In genomic region chr20:45934587-45935415, GRCh38 we compare ENCODE assay signal across 1 cellular context.
TF ChIP-seq lines count a peak whose summit lies in the region.

PCIF1 (plus strand) TSS chr20:45934683; CDS start chr20:45939000, 4,317 bp downstream.

TF ChIP-seq in HepG2, 621 proteins besides CTCF, POLR2A, EP300 and RAD21 (continued from another document and continues in another):
- TF ChIP-seq ZGPAT (CRISPR knock-in tag; IDR thresholded peaks at IDR 0.05) (peak; percentile 95), LCORL (IDR thresholded peaks at IDR 0.05) (no peak), LCORL (CRISPR knock-in tag; IDR thresholded peaks at IDR 0.05) (0 out of 2 replicates have a peak, but pooled peaks have one; percentile 77), KDM1A (CRISPR knock-in tag; IDR thresholded peaks at IDR 0.05) (no peak), ZNF121 (CRISPR knock-in tag; IDR thresholded peaks at IDR 0.05) (peak; percentile 66), MBNL3 (CRISPR knock-in tag; conservative IDR thresholded peaks at IDR 0.05) (no peak), PTBP1 (IDR thresholded peaks at IDR 0.05; ENCODE audit: low read depth, low read length, poor library complexity, severe bottlenecking) (peak; percentile 97), BCL3 (CRISPR knock-in tag; IDR thresholded peaks at IDR 0.05) (peak; percentile 87), RFX3 (CRISPR knock-in tag; IDR thresholded peaks at IDR 0.05) (no peak; the same call in 1 of the 2 replicates), ZNF232 (CRISPR knock-in tag; IDR thresholded peaks at IDR 0.05; ENCODE audit: borderline replicate concordance) (peak; percentile 95; the same call in 1 of the 2 replicates), NFAT5 (CRISPR knock-in tag; IDR thresholded peaks at IDR 0.05) (no peak), ETS1 (CRISPR knock-in tag; IDR thresholded peaks at IDR 0.05) (peak; percentile 83; the same call in 1 of the 2 replicates), ZNF235 (CRISPR knock-in tag; IDR thresholded peaks at IDR 0.05; ENCODE audit: borderline replicate concordance) (no peak; the same call in 1 of the 2 replicates), ZNF512B (CRISPR knock-in tag; IDR thresholded peaks at IDR 0.05; ENCODE audit: borderline replicate concordance) (no peak), TARDBP (CRISPR knock-in tag; IDR thresholded peaks at IDR 0.05) (peak; percentile 64; the same call in 1 of the 2 replicates), POLR2AphosphoS5 (IDR thresholded peaks at IDR 0.05; ENCODE audit: low read depth, low read length) (peak; percentile 84), RXRA (CRISPR knock-in tag; IDR thresholded peaks at IDR 0.05) (peak; percentile 88; the same call in 1 of the 2 replicates), KLF15 (CRISPR knock-in tag; IDR thresholded peaks at IDR 0.05; ENCODE audit: borderline replicate concordance) (peak; percentile 95), KDM6A (CRISPR knock-in tag; IDR thresholded peaks at IDR 0.05; ENCODE audit: low read depth) (no peak), HBP1 (CRISPR knock-in tag; IDR thresholded peaks at IDR 0.05; ENCODE audit: low read depth) (0 out of 2 replicates have a peak, but pooled peaks have one; percentile 11), TRIM24 (CRISPR knock-in tag; IDR thresholded peaks at IDR 0.05) (no peak), GFI1 (CRISPR knock-in tag; IDR thresholded peaks at IDR 0.05; ENCODE audit: borderline replicate concordance) (no peak; the same call in 1 of the 2 replicates), NR0B2 (CRISPR knock-in tag; IDR thresholded peaks at IDR 0.05) (peak; percentile 97), KMT2A (CRISPR knock-in tag; IDR thresholded peaks at IDR 0.05) (peak; percentile 81), SALL2 (CRISPR knock-in tag; IDR thresholded peaks at IDR 0.05) (peak; percentile 94), RBFOX2 (IDR thresholded peaks at IDR 0.05; ENCODE audit: low read depth, low read length) (peak; percentile 100), NFE2L1 (CRISPR knock-in tag; IDR thresholded peaks at IDR 0.05; ENCODE audit: borderline replicate concordance) (peak; percentile 92; the same call in 1 of the 2 replicates), SKI (IDR thresholded peaks at IDR 0.05; ENCODE audit: partially characterized antibody) (peak; percentile 65), ZNF7 (CRISPR knock-in tag; IDR thresholded peaks at IDR 0.05) (peak; percentile 40; the same call in 1 of the 2 replicates), NR2C2 (CRISPR knock-in tag; IDR thresholded peaks at IDR 0.05; ENCODE audit: borderline replicate concordance) (peak; percentile 88), BRD4 (CRISPR knock-in tag; IDR thresholded peaks at IDR 0.05) (peak; percentile 100), SNAPC5 (CRISPR knock-in tag; IDR thresholded peaks at IDR 0.05; ENCODE audit: borderline replicate concordance) (no peak; the same call in 1 of the 2 replicates), SNRNP70 (IDR thresholded peaks at IDR 0.05; ENCODE audit: low read depth, low read length) (peak; percentile 93), ATF6 (CRISPR knock-in tag; conservative IDR thresholded peaks at IDR 0.05) (no peak), PRDM4 (CRISPR knock-in tag; IDR thresholded peaks at IDR 0.05; ENCODE audit: borderline replicate concordance) (peak; percentile 47; the same call in 1 of the 2 replicates), ZBTB39 (CRISPR knock-in tag; IDR thresholded peaks at IDR 0.05) (no peak; the same call in 1 of the 2 replicates)
